ENCODE assay signal across 8 cellular contexts in the genomic region with DNA sequence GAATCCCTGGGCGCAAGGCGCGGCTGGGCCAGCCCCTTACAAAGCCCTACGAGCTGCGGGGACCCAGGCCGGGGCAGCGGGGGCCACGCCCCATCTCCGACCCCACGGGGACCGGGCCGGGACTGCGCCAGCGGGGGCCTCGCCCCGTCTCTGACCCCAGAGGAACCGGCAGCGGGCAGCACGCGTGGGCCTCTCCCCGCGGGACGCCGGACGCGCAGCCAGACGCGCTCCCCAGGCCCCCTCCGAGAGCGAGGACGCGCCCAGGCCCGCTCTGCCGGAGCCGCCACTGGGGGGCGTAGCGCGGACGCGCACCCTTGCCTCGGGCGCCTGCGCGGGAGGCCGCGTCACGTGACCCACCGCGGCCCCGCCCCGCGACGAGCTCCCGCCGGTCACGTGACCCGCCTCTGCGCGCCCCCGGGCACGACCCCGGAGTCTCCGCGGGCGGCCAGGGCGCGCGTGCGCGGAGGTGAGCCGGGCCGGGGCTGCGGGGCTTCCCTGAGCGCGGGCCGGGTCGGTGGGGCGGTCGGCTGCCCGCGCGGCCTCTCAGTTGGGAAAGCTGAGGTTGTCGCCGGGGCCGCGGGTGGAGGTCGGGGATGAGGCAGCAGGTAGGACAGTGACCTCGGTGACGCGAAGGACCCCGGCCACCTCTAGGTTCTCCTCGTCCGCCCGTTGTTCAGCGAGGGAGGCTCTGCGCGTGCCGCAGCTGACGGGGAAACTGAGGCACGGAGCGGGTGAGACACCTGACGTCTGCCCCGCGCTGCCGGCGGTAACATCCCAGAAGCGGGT. TPM values are rescaled to one million over a fixed set of nuclear protein-coding genes. Genes with fewer than 3 reads are reported as not detected.
DNase-seq lines count a peak whose midpoint lies in the region; ATAC-seq and TF ChIP-seq lines count a peak whose summit lies in the region.

A gene (plus strand): TSS at position 422 of the 786 bp plus-strand sequence. CDS start 3,006 bp downstream, outside the sequence.

- DNase-seq in GM12865 (ENCODE audit: low read depth) = peak; percentile 92
- peak; percentile 87 for DNase-seq in NCI-H146 (lab: John Stamatoyannopoulos, UW)
- peak; percentile 78 for DNase-seq in T-helper 22 cell (ENCODE audit: low read depth)
- DNase-seq in ascending aorta (ENCODE audit: low spot score in 2 of 2) = peak; percentile 24 to 89
- peak; percentile 97 for DNase-seq in hepatic stellate cell (ENCODE audit: low spot score)
- peak; percentile 94 for DNase-seq in retina

- H3K4me3 ChIP-seq in GM12865 (ENCODE audit: low read depth, low read length) (peak within 1 kb of the TSS; percentile 74), ascending aorta (peak within 1 kb of the TSS; percentile 80 to 98)

- H3K27ac ChIP-seq in ascending aorta = peak within 1 kb of the TSS; percentile 81 to 93

- peak; percentile 87 for TF ChIP-seq CTCF in GM12865 (IDR thresholded peaks at IDR 0.05; ENCODE audit: insufficient read depth, low read depth, low read length, missing control alignments)
- peak; percentile 41 to 95 (median 66) for TF ChIP-seq CTCF in ascending aorta (IDR thresholded peaks at IDR 0.05)

- ATAC-seq in HG02610 (IDR thresholded peaks at IDR 0.05; ENCODE audit: unreplicated experiment) (peak; percentile 56), GM21367 (IDR thresholded peaks at IDR 0.05; ENCODE audit: unreplicated experiment) (no peak)

- no peaks in the 10 kb centered on the region for H3K9me3 ChIP-seq in ascending aorta

- H3K4me1 ChIP-seq in ascending aorta = peaks cover 3 to 7% of the 10 kb centered on the region in 2 donors

- no peaks in the 10 kb centered on the region for H3K27me3 ChIP-seq in ascending aorta

- no peaks in the 10 kb centered on the region for H3K36me3 ChIP-seq in ascending aorta

- intact Hi-C loops in ascending aorta (cut with DNase I) = loop anchor here (1.0 to 5.0 kb wide), 4 partner anchors 46 to 264 kb away; a partner anchor contains a TSS

RNA-seq across cellular contexts. Expression of the gene that starts here (rescaled TPM):
- total RNA-seq in ascending aorta = 91.6 TPM
